In genomic region chr2:45763797-45764196, GRCh38 we compare ENCODE assay signal across 21 cellular contexts.
"Had no signal": no experiment of that assay in that cellular context is flagged by ENCODE, and none has a peak within 500 bp of the region (broad histone marks: within the 10 kb centered on the region; RNA-seq: fewer than 3 reads in every experiment).

No MANE protein-coding gene starts in this region.

- H3K4me3 ChIP-seq: dorsolateral prefrontal cortex, heart left ventricle, lung, thoracic aorta, transverse colon had no signal

- H3K9me3 ChIP-seq: heart left ventricle, thoracic aorta, transverse colon had no signal

- H3K36me3 Mint-ChIP-seq: stimulated activated naive B cell treated with anti-CD40 and anti-IgM and Interleukin-4, amounts not matched to agents 10 μg/mL and 1 μg/mL and 100 μg/mL, for 72 hours had no signal

- H3K27ac ChIP-seq: dorsolateral prefrontal cortex, heart left ventricle, thoracic aorta, transverse colon had no signal

- H3K27me3 ChIP-seq: dorsolateral prefrontal cortex, heart left ventricle, transverse colon had no signal

- H3K9me3 Mint-ChIP-seq: nephron progenitor cell; stimulated activated naive B cell treated with anti-CD40 and anti-IgM and Interleukin-4, amounts not matched to agents 10 μg/mL and 1 μg/mL and 100 μg/mL, for 72 hours; stimulated activated naive CD8-positive, alpha-beta T cell treated with anti-CD3 and anti-CD28 coated beads, Interleukin-15, amount 100 ng/mL, for 72 hours had no signal

- H3K27me3 Mint-ChIP-seq: stimulated activated naive B cell treated with anti-CD40 and anti-IgM and Interleukin-4, amounts not matched to agents 10 μg/mL and 1 μg/mL and 100 μg/mL, for 72 hours; stimulated activated naive CD8-positive, alpha-beta T cell treated with anti-CD3 and anti-CD28 coated beads, Interleukin-15, amount 100 ng/mL, for 72 hours had no signal

- H3K36me3 ChIP-seq: heart left ventricle, thoracic aorta, transverse colon had no signal

- ATAC-seq: esophagus mucosa; heart left ventricle; left colon; left ventricle myocardium superior; sciatic nerve; stimulated activated naive B cell treated with anti-CD40 and anti-IgM and Interleukin-4, amounts not matched to agents 10 μg/mL and 1 μg/mL and 100 μg/mL, for 72 hours; stimulated activated naive CD8-positive, alpha-beta T cell treated with anti-CD3 and anti-CD28 coated beads, Interleukin-15, amount 100 ng/mL, for 72 hours had no signal

- DNase-seq: cortex of kidney; dorsolateral prefrontal cortex; effector CD8-positive, alpha-beta T cell; heart left ventricle; hippocampal formation; left colon; left ventricle myocardium superior; mesenchymal stem cell; midbrain; nephron progenitor cell; posterior cingulate gyrus; stimulated activated CD4-positive, alpha-beta T cell treated with anti-CD3 and anti-CD28 coated beads, Interleukin-2, amount 100 ng/mL, for 24 hours; stimulated activated CD4-positive, alpha-beta T cell treated with anti-CD3 and anti-CD28 coated beads, Interleukin-4, amount 100 ng/mL, for 4 hours; stimulated activated naive B cell treated with anti-CD40 and anti-IgM and Interleukin-4, amounts not matched to agents 10 μg/mL and 1 μg/mL and 100 μg/mL, for 72 hours; stimulated activated naive CD8-positive, alpha-beta T cell treated with anti-CD3 and anti-CD28 coated beads, Interleukin-15, amount 100 ng/mL, for 72 hours; substantia nigra; transverse colon had no signal

- H3K4me1 Mint-ChIP-seq: stimulated activated naive CD8-positive, alpha-beta T cell treated with anti-CD3 and anti-CD28 coated beads, Interleukin-15, amount 100 ng/mL, for 72 hours had no signal

- H3K4me3 Mint-ChIP-seq: nephron progenitor cell; stimulated activated naive B cell treated with anti-CD40 and anti-IgM and Interleukin-4, amounts not matched to agents 10 μg/mL and 1 μg/mL and 100 μg/mL, for 72 hours; stimulated activated naive CD8-positive, alpha-beta T cell treated with anti-CD3 and anti-CD28 coated beads, Interleukin-15, amount 100 ng/mL, for 72 hours had no signal

- H3K27ac Mint-ChIP-seq: nephron progenitor cell; stimulated activated naive CD8-positive, alpha-beta T cell treated with anti-CD3 and anti-CD28 coated beads, Interleukin-15, amount 100 ng/mL, for 72 hours had no signal
